ENCODE assay signal across 8 cellular contexts in genomic region chr5:40689442-40689841, GRCh38. TPM values are rescaled to one million over a fixed set of nuclear protein-coding genes. Genes with fewer than 3 reads are reported as not detected.
DNase-seq lines count a peak whose midpoint lies in the region; ATAC-seq, FAIRE-seq and TF ChIP-seq lines count a peak whose summit lies in the region.

No MANE protein-coding gene starts in this region.

- H3K36me3 ChIP-seq in effector memory CD4-positive, alpha-beta T cell (ENCODE audit: control insufficient read depth, insufficient read depth, low read length), result peaks cover 32% of the 10 kb centered on the region
- H3K36me3 ChIP-seq in pancreas, result peaks cover 4 to 22% (median 5%) of the 10 kb centered on the region in 3 donors

- no peak overlapping the region for H3K4me3 ChIP-seq in effector memory CD4-positive, alpha-beta T cell (ENCODE audit: insufficient read depth, low read depth, low read length, poor library complexity, severe bottlenecking)
- no peak overlapping the region for H3K4me3 ChIP-seq in pancreas

- ATAC-seq in GM18499 (IDR thresholded peaks at IDR 0.05; ENCODE audit: insufficient read depth, unreplicated experiment), result peak; percentile 79
- peak; percentile 61 for ATAC-seq in HG02852 (IDR thresholded peaks at IDR 0.05; ENCODE audit: unreplicated experiment)
- peak; percentile 48 to 85 (median 74) for ATAC-seq in pancreas
- no peak for ATAC-seq in HG02642 (IDR thresholded peaks at IDR 0.05; ENCODE audit: poor library complexity, unreplicated experiment)

- no peaks in the 10 kb centered on the region for H3K9me3 ChIP-seq in effector memory CD4-positive, alpha-beta T cell (ENCODE audit: control insufficient read depth, low read length)
- H3K9me3 ChIP-seq in pancreas, result no peaks in the 10 kb centered on the region

- H3K27me3 ChIP-seq in effector memory CD4-positive, alpha-beta T cell (replicated peaks; ENCODE audit: control insufficient read depth, insufficient read depth, low read length, poor library complexity, severe bottlenecking), result no peaks in the 10 kb centered on the region
- no peaks in the 10 kb centered on the region for H3K27me3 ChIP-seq in pancreas

- intact Hi-C loops in pancreas (cut with DNase I), result loop anchor here (5.0 to 10.0 kb wide), 3 partner anchors 737 to 975 kb away; no protein-coding TSS in a partner anchor

- H3K27ac ChIP-seq in effector memory CD4-positive, alpha-beta T cell (ENCODE audit: insufficient read depth, low read length, poor library complexity, severe bottlenecking), result peak overlapping the region; percentile 35
- peak overlapping the region in 2 of 4 donors; percentile 3 to 7 for H3K27ac ChIP-seq in pancreas

- peaks cover 29% of the 10 kb centered on the region for H3K4me1 ChIP-seq in effector memory CD4-positive, alpha-beta T cell (ENCODE audit: control insufficient read depth, insufficient read depth, low read length, poor library complexity, severe bottlenecking)
- H3K4me1 ChIP-seq in pancreas, result peaks cover 0 to 36% (median 14%) of the 10 kb centered on the region in 3 donors

- peak; percentile 95 for FAIRE-seq in pancreas (lab: Jason Lieb, UNC)

- DNase-seq in RPMI7951 (ENCODE audit: low read depth) (peak; percentile 93), pancreas (peak in 3 of 6 donors; percentile 15 to 50 (median 30)), HuH-7 (ENCODE audit: low spot score) (no peak), GDM1 (lab: John Stamatoyannopoulos, UW) (no peak)
- peak in 1 of 3 donors; percentile 23 for DNase-seq in effector memory CD4-positive, alpha-beta T cell

- TF ChIP-seq CTCF in pancreas (IDR thresholded peaks at IDR 0.05), result no peak

- 24 to 26% methylated on average over 3 of the region's 3 CpGs for WGBS in pancreas, 2 donors

RNA-seq across cellular contexts. Expression of gene PTGER4, which starts 9.7 kb away (rescaled TPM):
- 1.2 and 2.2 TPM in 2 replicates for total RNA-seq in RPMI7951 (2014; rRNA removed; shearing (Covaris generic))
- 10 to 100 TPM in 3 of 6 donors, 1 to 10 TPM in 3; 8.6 to 38.0 (median 13.3) TPM for total RNA-seq in pancreas
- 10 to 100 TPM in 1 of 2 donors, 1 to 10 TPM in 1; 4.7 to 12.1 TPM for polyA plus RNA-seq in pancreas
